In the genomic region with DNA sequence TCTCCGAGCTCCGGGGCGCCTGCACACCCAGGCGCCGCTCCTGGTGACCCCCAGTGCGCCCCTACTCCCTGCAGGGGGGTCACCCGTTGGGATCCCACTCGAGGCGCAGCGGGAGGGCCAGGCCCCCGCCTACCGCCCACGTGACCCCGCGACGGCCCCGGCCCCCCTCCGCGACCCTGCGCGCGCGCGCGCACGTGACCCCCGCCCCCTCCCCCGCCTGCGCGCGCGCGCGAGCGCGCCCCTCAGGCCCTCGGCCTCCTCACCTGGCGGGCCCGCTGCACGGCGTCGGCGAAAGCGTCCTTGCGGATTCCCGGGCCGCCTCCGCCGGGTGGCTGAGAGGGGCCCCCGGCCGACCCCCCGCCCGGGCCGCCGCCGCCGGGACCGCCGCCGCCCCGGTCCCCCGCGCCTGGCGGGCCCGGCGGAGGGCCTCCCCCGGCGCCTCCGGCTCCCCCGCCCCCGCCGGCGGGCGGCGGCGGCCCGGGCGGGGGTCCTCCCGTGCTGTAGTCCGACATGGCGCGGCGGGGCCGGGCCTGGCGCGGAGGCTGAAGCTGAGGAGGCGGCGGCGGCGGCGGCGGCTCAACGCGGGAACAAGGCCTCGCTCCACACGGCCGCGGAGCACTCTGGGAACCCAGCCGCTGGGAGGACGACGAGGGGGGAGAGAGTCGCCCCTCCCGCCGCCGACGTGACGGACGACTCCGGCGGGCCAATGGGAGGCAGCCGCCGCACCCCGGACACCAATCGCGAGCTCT, we compare ENCODE assay signal across 8 cellular contexts. TPM values are rescaled to one million over a fixed set of nuclear protein-coding genes. Genes with fewer than 3 reads are reported as not detected.
DNase-seq lines count a peak whose midpoint lies in the region; ATAC-seq and TF ChIP-seq lines count a peak whose summit lies in the region.

A gene with protein sequence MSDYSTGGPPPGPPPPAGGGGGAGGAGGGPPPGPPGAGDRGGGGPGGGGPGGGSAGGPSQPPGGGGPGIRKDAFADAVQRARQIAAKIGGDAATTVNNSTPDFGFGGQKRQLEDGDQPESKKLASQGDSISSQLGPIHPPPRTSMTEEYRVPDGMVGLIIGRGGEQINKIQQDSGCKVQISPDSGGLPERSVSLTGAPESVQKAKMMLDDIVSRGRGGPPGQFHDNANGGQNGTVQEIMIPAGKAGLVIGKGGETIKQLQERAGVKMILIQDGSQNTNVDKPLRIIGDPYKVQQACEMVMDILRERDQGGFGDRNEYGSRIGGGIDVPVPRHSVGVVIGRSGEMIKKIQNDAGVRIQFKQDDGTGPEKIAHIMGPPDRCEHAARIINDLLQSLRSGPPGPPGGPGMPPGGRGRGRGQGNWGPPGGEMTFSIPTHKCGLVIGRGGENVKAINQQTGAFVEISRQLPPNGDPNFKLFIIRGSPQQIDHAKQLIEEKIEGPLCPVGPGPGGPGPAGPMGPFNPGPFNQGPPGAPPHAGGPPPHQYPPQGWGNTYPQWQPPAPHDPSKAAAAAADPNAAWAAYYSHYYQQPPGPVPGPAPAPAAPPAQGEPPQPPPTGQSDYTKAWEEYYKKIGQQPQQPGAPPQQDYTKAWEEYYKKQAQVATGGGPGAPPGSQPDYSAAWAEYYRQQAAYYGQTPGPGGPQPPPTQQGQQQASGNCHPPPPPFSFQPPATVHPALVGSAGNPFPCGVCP (minus strand): TSS at position 622 of the 749 bp plus-strand sequence. CDS start 110 bp downstream, at position 512.

- H3K9me3 ChIP-seq in subcutaneous abdominal adipose tissue (ENCODE audit: control insufficient read depth in 5 of 5, low read length in 5 of 5): peaks cover 0 to 3% (median 0%) of the 10 kb centered on the region in 5 donors

- ATAC-seq in memory B cell (ENCODE audit: low read depth): no peak
- no peak for ATAC-seq in GM21576 (IDR thresholded peaks at IDR 0.05; ENCODE audit: unreplicated experiment)

- DNase-seq in activated naive CD4-positive, alpha-beta T cell treated with Interleukin-2 at 50 U/mL for 16 hours: peak; percentile 39
- DNase-seq in activated naive CD4-positive, alpha-beta T cell (lab: John Stamatoyannopoulos, UW): no peak
- peak; percentile 16 for DNase-seq in T-helper 22 cell (ENCODE audit: low read depth)
- no peak for DNase-seq in dorsolateral prefrontal cortex
- DNase-seq in memory B cell (ENCODE audit: low spot score in 2 of 2): peak in 1 of 2 donors; percentile 27
- DNase-seq in NCI-H2029 (lab: John Stamatoyannopoulos, UW): no peak

- H3K4me1 Mint-ChIP-seq in memory B cell: peaks cover 23% of the 10 kb centered on the region

- peaks cover 0 to 28% (median 28%) of the 10 kb centered on the region in 5 donors for H3K36me3 ChIP-seq in subcutaneous abdominal adipose tissue (ENCODE audit: control insufficient read depth in 5 of 5, insufficient read depth in 5 of 5, low read length in 5 of 5)

- peak within 1 kb of the TSS; percentile 18 to 96 (median 88) for H3K27ac ChIP-seq in dorsolateral prefrontal cortex
- H3K27ac ChIP-seq in subcutaneous abdominal adipose tissue (ENCODE audit: low read depth, low read length): peak within 1 kb of the TSS; percentile 74

- no peaks in the 10 kb centered on the region for H3K27me3 Mint-ChIP-seq in memory B cell

- TF ChIP-seq CTCF in dorsolateral prefrontal cortex (IDR thresholded peaks at IDR 0.05 in 54 of 56, conservative IDR thresholded peaks at IDR 0.05 in 2 of 56; ENCODE audit: low read depth in 1 of 56, partially characterized antibody in 56 of 56): peak in 1 of 56 donors; percentile 5

- H3K4me3 ChIP-seq in dorsolateral prefrontal cortex (peak within 1 kb of the TSS; percentile 47 to 92 (median 82)), subcutaneous abdominal adipose tissue (ENCODE audit: low read depth in 1 of 5, low read length in 5 of 5) (peak within 1 kb of the TSS; percentile 70 to 94 (median 82))

- H3K9ac ChIP-seq in subcutaneous abdominal adipose tissue (ENCODE audit: low read length in 5 of 5): peak within 1 kb of the TSS; percentile 48 to 96 (median 84)

- peaks cover 2 to 43% (median 29%) of the 10 kb centered on the region in 5 donors for H3K4me1 ChIP-seq in subcutaneous abdominal adipose tissue (ENCODE audit: control insufficient read depth in 5 of 5, insufficient read depth in 5 of 5, low read length in 5 of 5)

- peak within 1 kb of the TSS; percentile 89 for H3K27ac Mint-ChIP-seq in memory B cell

- intact Hi-C loops in dorsolateral prefrontal cortex (cut with DNase I): loop anchor here (1.0 to 2.0 kb wide), 3 partner anchors 36 to 63 kb away; partner anchors contain the start of genes ALKBH7 (in 1 of the 2) and CLPP (in 1 of the 2)

- H3K4me3 Mint-ChIP-seq in memory B cell: peak within 1 kb of the TSS; percentile 86

- no peaks in the 10 kb centered on the region for H3K36me3 Mint-ChIP-seq in memory B cell

- H3K9me3 Mint-ChIP-seq in memory B cell: no peaks in the 10 kb centered on the region

- H3K27me3 ChIP-seq in dorsolateral prefrontal cortex: no peaks in the 10 kb centered on the region
- H3K27me3 ChIP-seq in subcutaneous abdominal adipose tissue (ENCODE audit: control insufficient read depth in 5 of 5, insufficient read depth in 4 of 5, low read length in 5 of 5): no peaks in the 10 kb centered on the region

RNA-seq across cellular contexts. Expression of the gene that starts here (rescaled TPM):
- 100 to 1,000 TPM; 138 to 218 (median 173) TPM for total RNA-seq in dorsolateral prefrontal cortex

Comparison
In these comparisons a context has a peak if more than half of its experiments do, and no peak if none do; other contexts are left out.
1. DNase-seq: peak in activated naive CD4-positive, alpha-beta T cell treated with Interleukin-2 at 50 U/mL for 16 hours (single experiment) and T-helper 22 cell (single experiment); none in activated naive CD4-positive, alpha-beta T cell (0 of 4), dorsolateral prefrontal cortex (0 of 10) and NCI-H2029 (single experiment).